In genomic region chr12:7851622-7852081, GRCh38 we compare ENCODE assay signal across 1 cellular context.
TF ChIP-seq lines count a peak whose summit lies in the region.
"Not testable (repeated sequence)": the region's sequence is repeated elsewhere in the genome, so short reads cannot be mapped to it uniquely, and the experiment has no call there.

No MANE protein-coding gene starts in this region.

TF ChIP-seq in HepG2, 621 proteins besides CTCF, POLR2A, EP300 and RAD21 (continued from another document and continues in another):
- peak; percentile 63; the same call in 1 of the 2 replicates for TF ChIP-seq HNF4G (IDR thresholded peaks at IDR 0.05; ENCODE audit: borderline replicate concordance, low read depth, low read length)
- not testable (repeated sequence) for TF ChIP-seq HNF4G (CRISPR knock-in tag; IDR thresholded peaks at IDR 0.05; ENCODE audit: borderline replicate concordance, low read depth); SOX6 (IDR thresholded peaks at IDR 0.05)
- peak; percentile 96 for TF ChIP-seq GATA4 (IDR thresholded peaks at IDR 0.05; ENCODE audit: borderline replicate concordance, low read depth)
- TF ChIP-seq, protein P1, sequence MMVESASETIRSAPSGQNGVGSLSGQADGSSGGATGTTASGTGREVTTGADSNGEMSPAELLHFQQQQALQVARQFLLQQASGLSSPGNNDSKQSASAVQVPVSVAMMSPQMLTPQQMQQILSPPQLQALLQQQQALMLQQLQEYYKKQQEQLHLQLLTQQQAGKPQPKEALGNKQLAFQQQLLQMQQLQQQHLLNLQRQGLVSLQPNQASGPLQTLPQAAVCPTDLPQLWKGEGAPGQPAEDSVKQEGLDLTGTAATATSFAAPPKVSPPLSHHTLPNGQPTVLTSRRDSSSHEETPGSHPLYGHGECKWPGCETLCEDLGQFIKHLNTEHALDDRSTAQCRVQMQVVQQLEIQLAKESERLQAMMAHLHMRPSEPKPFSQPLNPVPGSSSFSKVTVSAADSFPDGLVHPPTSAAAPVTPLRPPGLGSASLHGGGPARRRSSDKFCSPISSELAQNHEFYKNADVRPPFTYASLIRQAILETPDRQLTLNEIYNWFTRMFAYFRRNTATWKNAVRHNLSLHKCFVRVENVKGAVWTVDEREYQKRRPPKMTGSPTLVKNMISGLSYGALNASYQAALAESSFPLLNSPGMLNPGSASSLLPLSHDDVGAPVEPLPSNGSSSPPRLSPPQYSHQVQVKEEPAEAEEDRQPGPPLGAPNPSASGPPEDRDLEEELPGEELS (CRISPR knock-in tag; IDR thresholded peaks at IDR 0.05) = peak; percentile 93
- peak; percentile 53; the same call in 1 of the 2 replicates for TF ChIP-seq MYC (CRISPR knock-in tag; IDR thresholded peaks at IDR 0.05; ENCODE audit: borderline replicate concordance)
- TF ChIP-seq NR2F1 (CRISPR knock-in tag; IDR thresholded peaks at IDR 0.05) = peak in 1 of 2 experiments; percentile 21; a peak in 1 of 4 replicates
- TF ChIP-seq, protein P2, sequence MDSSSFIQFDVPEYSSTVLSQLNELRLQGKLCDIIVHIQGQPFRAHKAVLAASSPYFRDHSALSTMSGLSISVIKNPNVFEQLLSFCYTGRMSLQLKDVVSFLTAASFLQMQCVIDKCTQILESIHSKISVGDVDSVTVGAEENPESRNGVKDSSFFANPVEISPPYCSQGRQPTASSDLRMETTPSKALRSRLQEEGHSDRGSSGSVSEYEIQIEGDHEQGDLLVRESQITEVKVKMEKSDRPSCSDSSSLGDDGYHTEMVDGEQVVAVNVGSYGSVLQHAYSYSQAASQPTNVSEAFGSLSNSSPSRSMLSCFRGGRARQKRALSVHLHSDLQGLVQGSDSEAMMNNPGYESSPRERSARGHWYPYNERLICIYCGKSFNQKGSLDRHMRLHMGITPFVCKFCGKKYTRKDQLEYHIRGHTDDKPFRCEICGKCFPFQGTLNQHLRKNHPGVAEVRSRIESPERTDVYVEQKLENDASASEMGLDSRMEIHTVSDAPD (CRISPR knock-in tag; IDR thresholded peaks at IDR 0.05) = 0 out of 2 replicates have a peak, but pooled peaks have one; percentile 50
- peak; percentile 74 for TF ChIP-seq NR2F6 (IDR thresholded peaks at IDR 0.05)
- TF ChIP-seq NR2F6 (CRISPR knock-in tag; IDR thresholded peaks at IDR 0.05) = peak; percentile 55
- TF ChIP-seq, protein P3, sequence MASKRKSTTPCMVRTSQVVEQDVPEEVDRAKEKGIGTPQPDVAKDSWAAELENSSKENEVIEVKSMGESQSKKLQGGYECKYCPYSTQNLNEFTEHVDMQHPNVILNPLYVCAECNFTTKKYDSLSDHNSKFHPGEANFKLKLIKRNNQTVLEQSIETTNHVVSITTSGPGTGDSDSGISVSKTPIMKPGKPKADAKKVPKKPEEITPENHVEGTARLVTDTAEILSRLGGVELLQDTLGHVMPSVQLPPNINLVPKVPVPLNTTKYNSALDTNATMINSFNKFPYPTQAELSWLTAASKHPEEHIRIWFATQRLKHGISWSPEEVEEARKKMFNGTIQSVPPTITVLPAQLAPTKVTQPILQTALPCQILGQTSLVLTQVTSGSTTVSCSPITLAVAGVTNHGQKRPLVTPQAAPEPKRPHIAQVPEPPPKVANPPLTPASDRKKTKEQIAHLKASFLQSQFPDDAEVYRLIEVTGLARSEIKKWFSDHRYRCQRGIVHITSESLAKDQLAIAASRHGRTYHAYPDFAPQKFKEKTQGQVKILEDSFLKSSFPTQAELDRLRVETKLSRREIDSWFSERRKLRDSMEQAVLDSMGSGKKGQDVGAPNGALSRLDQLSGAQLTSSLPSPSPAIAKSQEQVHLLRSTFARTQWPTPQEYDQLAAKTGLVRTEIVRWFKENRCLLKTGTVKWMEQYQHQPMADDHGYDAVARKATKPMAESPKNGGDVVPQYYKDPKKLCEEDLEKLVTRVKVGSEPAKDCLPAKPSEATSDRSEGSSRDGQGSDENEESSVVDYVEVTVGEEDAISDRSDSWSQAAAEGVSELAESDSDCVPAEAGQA (IDR thresholded peaks at IDR 0.05; ENCODE audit: low read depth) = not testable (repeated sequence)
- TF ChIP-seq, protein P3 (CRISPR knock-in tag; IDR thresholded peaks at IDR 0.05; ENCODE audit: borderline replicate concordance) = peak; percentile 55; the same call in 1 of the 2 replicates
- peak; percentile 50; the same call in 1 of the 2 replicates for TF ChIP-seq ZFP36L1 (CRISPR knock-in tag; IDR thresholded peaks at IDR 0.05)
- TF ChIP-seq NFIC (IDR thresholded peaks at IDR 0.05; ENCODE audit: low read length) = peak; percentile 93
- peak; percentile 85 for TF ChIP-seq ZEB1 (IDR thresholded peaks at IDR 0.05; ENCODE audit: insufficient replicate concordance, low read depth)
- peak; percentile 62; the same call in 1 of the 2 replicates for TF ChIP-seq HOXA3 (CRISPR knock-in tag; IDR thresholded peaks at IDR 0.05)
- TF ChIP-seq RARA (CRISPR knock-in tag; IDR thresholded peaks at IDR 0.05) = peak; percentile 78
- peak; percentile 78; the same call in 1 of the 2 replicates for TF ChIP-seq RXRB (CRISPR knock-in tag; IDR thresholded peaks at IDR 0.05; ENCODE audit: borderline replicate concordance)
- peak; percentile 41; the same call in 1 of the 2 replicates for TF ChIP-seq ARID4A (CRISPR knock-in tag; IDR thresholded peaks at IDR 0.05; ENCODE audit: borderline replicate concordance)
- peak; percentile 94 for TF ChIP-seq DPF2 (CRISPR knock-in tag; IDR thresholded peaks at IDR 0.05; ENCODE audit: borderline replicate concordance, low read depth)
- peak; percentile 84 for TF ChIP-seq GATAD2A (CRISPR knock-in tag; IDR thresholded peaks at IDR 0.05)
- peak; percentile 26; the same call in 1 of the 2 replicates for TF ChIP-seq KDM1A (CRISPR knock-in tag; IDR thresholded peaks at IDR 0.05)
- TF ChIP-seq MXD4 (CRISPR knock-in tag; IDR thresholded peaks at IDR 0.05) = peak; percentile 80
- TF ChIP-seq SALL1 (CRISPR knock-in tag; IDR thresholded peaks at IDR 0.05) = peak; percentile 63; the same call in 1 of the 2 replicates
- peak; percentile 94 for TF ChIP-seq ZNF614 (CRISPR knock-in tag; IDR thresholded peaks at IDR 0.05; ENCODE audit: borderline replicate concordance)
- 0 out of 2 replicates have a peak, but pooled peaks have one; percentile 18 for TF ChIP-seq ZBTB10 (CRISPR knock-in tag; IDR thresholded peaks at IDR 0.05; ENCODE audit: borderline replicate concordance)
- peak; percentile 57; the same call in 1 of the 2 replicates for TF ChIP-seq BRCA1 (CRISPR knock-in tag; IDR thresholded peaks at IDR 0.05)
- TF ChIP-seq MXI1 (IDR thresholded peaks at IDR 0.05; ENCODE audit: borderline replicate concordance, low read depth, low read length) = peak; percentile 69; the same call in 1 of the 3 replicates
- peak; percentile 98 for TF ChIP-seq SOX6 (CRISPR knock-in tag; IDR thresholded peaks at IDR 0.05)
- TF ChIP-seq, protein P4, sequence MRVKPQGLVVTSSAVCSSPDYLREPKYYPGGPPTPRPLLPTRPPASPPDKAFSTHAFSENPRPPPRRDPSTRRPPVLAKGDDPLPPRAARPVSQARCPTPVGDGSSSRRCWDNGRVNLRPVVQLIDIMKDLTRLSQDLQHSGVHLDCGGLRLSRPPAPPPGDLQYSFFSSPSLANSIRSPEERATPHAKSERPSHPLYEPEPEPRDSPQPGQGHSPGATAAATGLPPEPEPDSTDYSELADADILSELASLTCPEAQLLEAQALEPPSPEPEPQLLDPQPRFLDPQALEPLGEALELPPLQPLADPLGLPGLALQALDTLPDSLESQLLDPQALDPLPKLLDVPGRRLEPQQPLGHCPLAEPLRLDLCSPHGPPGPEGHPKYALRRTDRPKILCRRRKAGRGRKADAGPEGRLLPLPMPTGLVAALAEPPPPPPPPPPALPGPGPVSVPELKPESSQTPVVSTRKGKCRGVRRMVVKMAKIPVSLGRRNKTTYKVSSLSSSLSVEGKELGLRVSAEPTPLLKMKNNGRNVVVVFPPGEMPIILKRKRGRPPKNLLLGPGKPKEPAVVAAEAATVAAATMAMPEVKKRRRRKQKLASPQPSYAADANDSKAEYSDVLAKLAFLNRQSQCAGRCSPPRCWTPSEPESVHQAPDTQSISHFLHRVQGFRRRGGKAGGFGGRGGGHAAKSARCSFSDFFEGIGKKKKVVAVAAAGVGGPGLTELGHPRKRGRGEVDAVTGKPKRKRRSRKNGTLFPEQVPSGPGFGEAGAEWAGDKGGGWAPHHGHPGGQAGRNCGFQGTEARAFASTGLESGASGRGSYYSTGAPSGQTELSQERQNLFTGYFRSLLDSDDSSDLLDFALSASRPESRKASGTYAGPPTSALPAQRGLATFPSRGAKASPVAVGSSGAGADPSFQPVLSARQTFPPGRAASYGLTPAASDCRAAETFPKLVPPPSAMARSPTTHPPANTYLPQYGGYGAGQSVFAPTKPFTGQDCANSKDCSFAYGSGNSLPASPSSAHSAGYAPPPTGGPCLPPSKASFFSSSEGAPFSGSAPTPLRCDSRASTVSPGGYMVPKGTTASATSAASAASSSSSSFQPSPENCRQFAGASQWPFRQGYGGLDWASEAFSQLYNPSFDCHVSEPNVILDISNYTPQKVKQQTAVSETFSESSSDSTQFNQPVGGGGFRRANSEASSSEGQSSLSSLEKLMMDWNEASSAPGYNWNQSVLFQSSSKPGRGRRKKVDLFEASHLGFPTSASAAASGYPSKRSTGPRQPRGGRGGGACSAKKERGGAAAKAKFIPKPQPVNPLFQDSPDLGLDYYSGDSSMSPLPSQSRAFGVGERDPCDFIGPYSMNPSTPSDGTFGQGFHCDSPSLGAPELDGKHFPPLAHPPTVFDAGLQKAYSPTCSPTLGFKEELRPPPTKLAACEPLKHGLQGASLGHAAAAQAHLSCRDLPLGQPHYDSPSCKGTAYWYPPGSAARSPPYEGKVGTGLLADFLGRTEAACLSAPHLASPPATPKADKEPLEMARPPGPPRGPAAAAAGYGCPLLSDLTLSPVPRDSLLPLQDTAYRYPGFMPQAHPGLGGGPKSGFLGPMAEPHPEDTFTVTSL (CRISPR knock-in tag; IDR thresholded peaks at IDR 0.05; ENCODE audit: borderline replicate concordance) = peak; percentile 84; the same call in 1 of the 2 replicates
- TF ChIP-seq RFXAP (CRISPR knock-in tag; IDR thresholded peaks at IDR 0.05; ENCODE audit: borderline replicate concordance) = 0 out of 2 replicates have a peak, but pooled peaks have one; percentile 51
- TF ChIP-seq ZNF792 (CRISPR knock-in tag; IDR thresholded peaks at IDR 0.05) = peak; percentile 28; the same call in 1 of the 2 replicates
- TF ChIP-seq SKI (IDR thresholded peaks at IDR 0.05; ENCODE audit: partially characterized antibody) = peak; percentile 71
- TF ChIP-seq ZSCAN9 (CRISPR knock-in tag; IDR thresholded peaks at IDR 0.05; ENCODE audit: borderline replicate concordance) = peak; percentile 26; the same call in 1 of the 2 replicates
- TF ChIP-seq ASH2L (IDR thresholded peaks at IDR 0.05; ENCODE audit: insufficient read length, low read depth, low read length) = peak; percentile 49
- TF ChIP-seq TEAD3 (CRISPR knock-in tag; optimal IDR thresholded peaks at IDR 0.05; ENCODE audit: borderline replicate concordance) = peak; percentile 95
- 0 out of 2 replicates have a peak, but pooled peaks have one; percentile 13 for TF ChIP-seq POGZ (CRISPR knock-in tag; IDR thresholded peaks at IDR 0.05)
